12 cellular contexts compared by ENCODE assay signal in genomic region chrX:13257223-13258051, GRCh38.
DNase-seq lines count a peak whose midpoint lies in the region; ATAC-seq and TF ChIP-seq lines count a peak whose summit lies in the region.
"Had no signal": no experiment of that assay in that cellular context is flagged by ENCODE, and none has a peak within 500 bp of the region (broad histone marks: within the 10 kb centered on the region; RNA-seq: fewer than 3 reads in every experiment).

No MANE protein-coding gene starts in this region.

- ATAC-seq in GM18505 (IDR thresholded peaks at IDR 0.05; ENCODE audit: unreplicated experiment) (peak; percentile 53), GM21528 (IDR thresholded peaks at IDR 0.05; ENCODE audit: low FRiP score, unreplicated experiment) (peak; percentile 46), HG03280 (IDR thresholded peaks at IDR 0.05; ENCODE audit: unreplicated experiment) (peak; percentile 51)
- ATAC-seq in effector memory CD8-positive, alpha-beta T cell (replicated peaks), result peak; percentile 56

- H3K4me3 Mint-ChIP-seq in effector memory CD8-positive, alpha-beta T cell, result no peak overlapping the region
- H3K4me3 Mint-ChIP-seq: CD8-positive, alpha-beta memory T cell had no signal

- H3K9me3 Mint-ChIP-seq in effector memory CD8-positive, alpha-beta T cell, result no peaks in the 10 kb centered on the region

- peaks cover 6 to 16% of the 10 kb centered on the region in 2 donors for H3K4me1 Mint-ChIP-seq in effector memory CD8-positive, alpha-beta T cell (ENCODE audit: low read depth in 2 of 2)

- peak overlapping the region in 1 of 2 donors; percentile 44 for H3K27ac Mint-ChIP-seq in effector memory CD8-positive, alpha-beta T cell
- H3K27ac Mint-ChIP-seq: CD8-positive, alpha-beta memory T cell had no signal

- TF ChIP-seq POLR2A in GM18505 (IDR thresholded peaks at IDR 0.05; ENCODE audit: borderline replicate concordance, extremely low read depth, insufficient read depth, insufficient read length), result peak; percentile 49

- DNase-seq in effector memory CD8-positive, alpha-beta T cell, result no peak
- DNase-seq in NCI-H2227 (lab: John Stamatoyannopoulos, UW; ENCODE audit: unreplicated experiment) (no peak), GM19238 (ENCODE audit: insufficient read length, low spot score) (no peak), cortex of kidney (lab: John Stamatoyannopoulos, UW) (no peak)
- no peak for DNase-seq in effector CD4-positive, alpha-beta T cell
- DNase-seq: aorta; CD8-positive, alpha-beta memory T cell; islet precursor cell; NCI-H345 had no signal

- no peaks in the 10 kb centered on the region for H3K36me3 Mint-ChIP-seq in effector memory CD8-positive, alpha-beta T cell (ENCODE audit: insufficient read depth)
- H3K36me3 Mint-ChIP-seq: CD8-positive, alpha-beta memory T cell had no signal

- no peaks in the 10 kb centered on the region for H3K27me3 Mint-ChIP-seq in effector memory CD8-positive, alpha-beta T cell
